19 cellular contexts compared by ENCODE assay signal in the genomic region with DNA sequence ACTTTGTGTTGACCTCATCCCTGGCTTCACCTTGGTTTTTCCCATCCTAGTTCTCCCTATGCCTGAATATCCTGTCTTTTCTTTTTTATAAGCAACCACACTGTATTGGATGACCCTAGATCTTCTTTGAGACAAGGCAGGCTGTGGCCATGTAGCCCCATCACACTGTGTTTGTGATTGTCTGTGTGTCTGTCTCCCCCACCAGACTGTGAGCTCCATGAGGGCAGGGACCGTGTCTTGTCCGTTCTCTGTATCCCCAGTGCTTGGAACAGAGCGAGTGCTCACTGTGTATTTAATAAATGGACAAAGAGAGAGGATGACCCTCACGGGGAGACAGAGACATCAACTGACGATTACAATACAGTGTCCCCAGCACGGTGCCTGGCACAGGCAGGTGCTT. TPM values are rescaled to one million over a fixed set of nuclear protein-coding genes. Genes with fewer than 3 reads are reported as not detected.
A peak's percentile ranks its signal among the peaks of the same experiment; 100 is the strongest.
DNase-seq lines count a peak whose midpoint lies in the region; ATAC-seq and TF ChIP-seq lines count a peak whose summit lies in the region.
"Had no signal": no experiment of that assay in that cellular context is flagged by ENCODE, and none has a peak within 500 bp of the region (broad histone marks: within the 10 kb centered on the region; RNA-seq: fewer than 3 reads in every experiment).

No MANE protein-coding gene starts in this region.

- no peak overlapping the region for H3K4me3 ChIP-seq in Caco-2 (ENCODE audit: low read depth, low read length)
- no peak overlapping the region for H3K4me3 ChIP-seq in neural progenitor cell

- no peak overlapping the region for H3K4me2 ChIP-seq in neural progenitor cell
- H3K4me2 ChIP-seq: SK-N-SH had no signal

- H3K27me3 ChIP-seq in Caco-2 (replicated peaks; ENCODE audit: control insufficient read depth, insufficient read depth, low read length) (no peaks in the 10 kb centered on the region; the same call in 1 of the 2 replicates), neural progenitor cell (peaks cover 50% of the 10 kb centered on the region)

- H3K9me3 Mint-ChIP-seq in Caco-2 (ENCODE audit: unreplicated experiment) = no peaks in the 10 kb centered on the region
- H3K9me3 Mint-ChIP-seq in effector memory CD8-positive, alpha-beta T cell = no peaks in the 10 kb centered on the region
- H3K9me3 Mint-ChIP-seq in neural progenitor cell = no peaks in the 10 kb centered on the region
- peaks cover 3% of the 10 kb centered on the region in 2 donors for H3K9me3 Mint-ChIP-seq in stimulated activated naive B cell treated with anti-CD40 and anti-IgM and Interleukin-4, amounts not matched to agents 10 μg/mL and 1 μg/mL and 100 μg/mL, for 72 hours

- no peak overlapping the region for H3K9ac ChIP-seq in neural progenitor cell
- H3K9ac ChIP-seq: SK-N-SH had no signal

- H3K27ac ChIP-seq in neural progenitor cell = no peak overlapping the region

- DNase-seq in Caco-2 (no peak), neural progenitor cell (ENCODE audit: low spot score) (no peak), cerebellar cortex (ENCODE audit: low spot score) (no peak)
- no peak for DNase-seq in effector memory CD8-positive, alpha-beta T cell
- no peak for DNase-seq in stimulated activated naive CD8-positive, alpha-beta T cell treated with anti-CD3 and anti-CD28 coated beads, Interleukin-15, Interleukin-2, amounts not matched to agents 100 U/mL and 50 U/mL, for 24 hours
- no peak for DNase-seq in stimulated activated naive B cell treated with anti-CD40 and anti-IgM and Interleukin-4, amounts not matched to agents 10 μg/mL and 1 μg/mL and 100 μg/mL, for 72 hours
- DNase-seq: C1 segment of cervical spinal cord, Calu3, DMS79 treated with DMSO at 0.1 percent for 48 hours, NCI-H1417, NCI-H2029, NCI-H2171 treated with DMSO at 0.1 percent for 48 hours, NCI-H510A, Right ventricle myocardium superior had no signal

- peaks cover 29% of the 10 kb centered on the region for H3K36me3 Mint-ChIP-seq in Caco-2 (ENCODE audit: insufficient read depth, unreplicated experiment)
- H3K36me3 Mint-ChIP-seq in effector memory CD8-positive, alpha-beta T cell (ENCODE audit: insufficient read depth) = peaks cover 22% of the 10 kb centered on the region
- peaks cover 4% of the 10 kb centered on the region for H3K36me3 Mint-ChIP-seq in neural progenitor cell
- peaks cover 38 to 40% of the 10 kb centered on the region in 2 donors for H3K36me3 Mint-ChIP-seq in stimulated activated naive B cell treated with anti-CD40 and anti-IgM and Interleukin-4, amounts not matched to agents 10 μg/mL and 1 μg/mL and 100 μg/mL, for 72 hours

- CTCF ChIA-PET in Caco-2 (lab: Charles Lee) = no interaction called here

- BruUV-seq in Caco-2 (replicated peaks; lab: Mats Ljungman, UMichigan) = no TSS peak

- H3K36me3 ChIP-seq in Caco-2 (ENCODE audit: control insufficient read depth, insufficient read depth, low read length) (peaks cover 3% of the 10 kb centered on the region; the same call in 1 of the 2 replicates), neural progenitor cell (no peaks in the 10 kb centered on the region)

- POLR2A ChIA-PET in Caco-2 (lab: Charles Lee) = no interaction called here

- peaks cover 3% of the 10 kb centered on the region for H3K79me2 ChIP-seq in neural progenitor cell (ENCODE audit: low read depth)

- peak; percentile 28; the same call in 1 of the 2 replicates for TF ChIP-seq POLR2A in Raji (IDR thresholded peaks at IDR 0.05; ENCODE audit: insufficient read depth, low read depth, low read length)

- H3K9me3 ChIP-seq in Caco-2 (no peaks in the 10 kb centered on the region), neural progenitor cell (ENCODE audit: low read depth) (no peaks in the 10 kb centered on the region)
- H3K9me3 ChIP-seq: SK-N-SH had no signal

- H3K4me1 Mint-ChIP-seq in Caco-2 (ENCODE audit: low read depth, unreplicated experiment) (peaks cover 18% of the 10 kb centered on the region), neural progenitor cell (peaks cover 10% of the 10 kb centered on the region)
- peaks cover 14 to 15% of the 10 kb centered on the region in 2 donors for H3K4me1 Mint-ChIP-seq in effector memory CD8-positive, alpha-beta T cell (ENCODE audit: low read depth in 2 of 2)
- H3K4me1 Mint-ChIP-seq in stimulated activated naive B cell treated with anti-CD40 and anti-IgM and Interleukin-4, amounts not matched to agents 10 μg/mL and 1 μg/mL and 100 μg/mL, for 72 hours = peaks cover 21 to 24% of the 10 kb centered on the region in 2 donors

- H3K4me1 ChIP-seq in Caco-2 (peaks cover 13% of the 10 kb centered on the region), neural progenitor cell (peaks cover 8% of the 10 kb centered on the region)

- TF ChIP-seq CTCF in Caco-2 (IDR thresholded peaks at IDR 0.05; ENCODE audit: insufficient read depth in 1 of 2, low read depth in 1 of 2, low read length in 1 of 2, severe bottlenecking in 1 of 2, unreplicated experiment in 1 of 2) (no peak), neural progenitor cell (IDR thresholded peaks at IDR 0.05) (no peak)

- H3K4me3 Mint-ChIP-seq in Caco-2 (ENCODE audit: unreplicated experiment) (peak overlapping the region; percentile 85), neural progenitor cell (peak overlapping the region; percentile 74)
- peak overlapping the region; percentile 37 to 41 for H3K4me3 Mint-ChIP-seq in effector memory CD8-positive, alpha-beta T cell
- H3K4me3 Mint-ChIP-seq in stimulated activated naive B cell treated with anti-CD40 and anti-IgM and Interleukin-4, amounts not matched to agents 10 μg/mL and 1 μg/mL and 100 μg/mL, for 72 hours = no peak overlapping the region

- peaks cover 17% of the 10 kb centered on the region for H3F3A ChIP-seq in neural progenitor cell (ENCODE audit: low read depth)

- peaks cover 10% of the 10 kb centered on the region for H4K20me1 ChIP-seq in neural progenitor cell (ENCODE audit: low read depth)

- ATAC-seq in effector memory CD8-positive, alpha-beta T cell (replicated peaks) = no peak
- no peak for ATAC-seq in GM18519 (IDR thresholded peaks at IDR 0.05; ENCODE audit: low FRiP score, unreplicated experiment)
- no peak for ATAC-seq in stimulated activated naive CD8-positive, alpha-beta T cell treated with anti-CD3 and anti-CD28 coated beads, Interleukin-15, Interleukin-2, amounts not matched to agents 100 U/mL and 50 U/mL, for 24 hours
- no peak for ATAC-seq in stimulated activated naive B cell treated with anti-CD40 and anti-IgM and Interleukin-4, amounts not matched to agents 10 μg/mL and 1 μg/mL and 100 μg/mL, for 72 hours (replicated peaks)

- no peak overlapping the region for H2AFZ ChIP-seq in neural progenitor cell (replicated peaks)

- H3K27me3 Mint-ChIP-seq in Caco-2 (ENCODE audit: insufficient read depth, unreplicated experiment) (peaks cover 19% of the 10 kb centered on the region), neural progenitor cell (ENCODE audit: insufficient read depth, low read depth) (peaks cover 31% of the 10 kb centered on the region)
- peaks cover 41 to 59% of the 10 kb centered on the region in 2 donors for H3K27me3 Mint-ChIP-seq in effector memory CD8-positive, alpha-beta T cell
- H3K27me3 Mint-ChIP-seq in stimulated activated naive B cell treated with anti-CD40 and anti-IgM and Interleukin-4, amounts not matched to agents 10 μg/mL and 1 μg/mL and 100 μg/mL, for 72 hours = peaks cover 47 to 57% of the 10 kb centered on the region in 2 donors

- intact Hi-C loops in Caco-2 (cut with micrococcal nuclease; ENCODE audit: unreplicated experiment) = no loop called here

- H3K27ac Mint-ChIP-seq in Caco-2 (ENCODE audit: unreplicated experiment) = no peak overlapping the region
- H3K27ac Mint-ChIP-seq in effector memory CD8-positive, alpha-beta T cell = no peak overlapping the region
- no peak overlapping the region for H3K27ac Mint-ChIP-seq in neural progenitor cell
- H3K27ac Mint-ChIP-seq in stimulated activated naive B cell treated with anti-CD40 and anti-IgM and Interleukin-4, amounts not matched to agents 10 μg/mL and 1 μg/mL and 100 μg/mL, for 72 hours = no peak overlapping the region

RNA-seq across cellular contexts. Expression of gene SLC25A39, which starts 7.1 kb away (rescaled TPM):
- 155 and 172 TPM in 2 replicates for total RNA-seq in Caco-2 (2022)
- total RNA-seq in neural progenitor cell (ENCODE audit: low replicate concordance) = 61.2 and 146 TPM in 2 replicates

RNA-seq across cellular contexts. Expression of gene RUNDC3A, which starts 9.1 kb away (rescaled TPM):
- 0.34 and 0.53 TPM in 2 replicates for total RNA-seq in Caco-2 (2022)
- 0.09 and 0.58 TPM in 2 replicates for total RNA-seq in neural progenitor cell (ENCODE audit: low replicate concordance)
- total RNA-seq: H4, LHCN-M2 had no signal

RNA-seq across cellular contexts. Expression of gene GRN, which starts 27.6 kb away (rescaled TPM):
- 167 and 176 TPM in 2 replicates for total RNA-seq in Caco-2 (2022)
- total RNA-seq in neural progenitor cell (ENCODE audit: low replicate concordance) = 28.2 and 98.6 TPM in 2 replicates

RNA-seq across cellular contexts. Expression of gene FAM171A2, which starts 46.1 kb away (rescaled TPM):
- 3.0 and 3.6 TPM in 2 replicates for total RNA-seq in Caco-2 (2022)
- total RNA-seq in neural progenitor cell (ENCODE audit: low replicate concordance) = 18.1 and 68.1 TPM in 2 replicates

RNA-seq across cellular contexts. Expression of gene SLC4A1, which starts 49.6 kb away (rescaled TPM):
- total RNA-seq in Caco-2 (2022) (not detected in 2 replicates), neural progenitor cell (ENCODE audit: low replicate concordance) (not detected in 2 replicates)
- total RNA-seq: Calu3, H4, LHCN-M2 had no signal

Comparison
In these comparisons a context has a peak if more than half of its experiments do, and no peak if none do; other contexts are left out.
1. H3K4me3 Mint-ChIP-seq: peak in Caco-2 (single experiment), effector memory CD8-positive, alpha-beta T cell (2 of 2) and neural progenitor cell (single experiment); none in stimulated activated naive B cell treated with anti-CD40 and anti-IgM and Interleukin-4, amounts not matched to agents 10 μg/mL and 1 μg/mL and 100 μg/mL, for 72 hours (0 of 2).